Comparison of ENCODE assay signal across 1 cellular context in the genomic region with DNA sequence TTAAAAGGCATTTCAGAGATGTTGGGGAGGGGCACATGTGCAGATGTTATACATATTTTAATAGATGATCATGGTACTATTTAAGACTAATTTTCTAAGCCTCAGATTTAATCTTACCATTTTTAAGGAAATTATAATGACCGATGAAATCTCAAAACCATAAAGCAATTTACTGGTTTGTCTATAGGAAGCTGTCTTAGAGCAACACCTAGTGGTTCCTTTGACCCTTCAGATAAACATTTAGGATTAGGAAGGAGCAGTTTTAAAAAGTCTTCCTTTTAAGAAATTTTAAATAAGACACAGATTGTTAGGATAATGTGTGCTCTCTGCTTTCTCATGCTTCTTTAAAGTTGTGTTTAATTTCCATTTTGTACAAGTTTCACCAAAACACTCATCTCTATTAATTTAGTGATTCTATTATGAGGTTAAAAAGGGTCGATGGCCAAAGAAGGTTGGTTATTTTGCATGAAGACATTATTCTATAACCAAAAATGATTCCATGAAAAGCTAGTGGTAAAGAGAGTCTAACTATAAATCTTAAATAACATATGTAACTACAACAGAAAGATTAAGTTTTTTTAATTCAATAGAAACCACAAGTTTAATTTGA.
TF ChIP-seq lines count a peak whose summit lies in the region.

No MANE protein-coding gene starts in this region.

TF ChIP-seq in HEK293T, 16 proteins besides CTCF, POLR2A, EP300 and RAD21 (continued from another document):
- TF ChIP-seq, protein P1, sequence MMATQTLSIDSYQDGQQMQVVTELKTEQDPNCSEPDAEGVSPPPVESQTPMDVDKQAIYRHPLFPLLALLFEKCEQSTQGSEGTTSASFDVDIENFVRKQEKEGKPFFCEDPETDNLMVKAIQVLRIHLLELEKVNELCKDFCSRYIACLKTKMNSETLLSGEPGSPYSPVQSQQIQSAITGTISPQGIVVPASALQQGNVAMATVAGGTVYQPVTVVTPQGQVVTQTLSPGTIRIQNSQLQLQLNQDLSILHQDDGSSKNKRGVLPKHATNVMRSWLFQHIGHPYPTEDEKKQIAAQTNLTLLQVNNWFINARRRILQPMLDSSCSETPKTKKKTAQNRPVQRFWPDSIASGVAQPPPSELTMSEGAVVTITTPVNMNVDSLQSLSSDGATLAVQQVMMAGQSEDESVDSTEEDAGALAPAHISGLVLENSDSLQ (IDR thresholded peaks at IDR 0.05): no peak
